ENCODE assay signal across 2 cellular contexts in genomic region chr7:44562622-44562962, GRCh38. TPM values are rescaled to one million over a fixed set of nuclear protein-coding genes. Genes with fewer than 3 reads are reported as not detected.
"Had no signal": no experiment of that assay in that cellular context is flagged by ENCODE, and none has a peak within 500 bp of the region (broad histone marks: within the 10 kb centered on the region; RNA-seq: fewer than 3 reads in every experiment).

No MANE protein-coding gene starts in this region.

RNA-seq across cellular contexts. Expression of gene NPC1L1, which starts 21.5 kb away (rescaled TPM):
- total RNA-seq: SK-MEL-5 had no signal
- polyA plus RNA-seq: SK-N-SH had no signal
